9 cellular contexts compared by ENCODE assay signal in genomic region chr2:62410926-62411456, GRCh38.
A peak's percentile ranks its signal among the peaks of the same experiment; 100 is the strongest.
DNase-seq lines count a peak whose midpoint lies in the region; ATAC-seq and TF ChIP-seq lines count a peak whose summit lies in the region.
"Had no signal": no experiment of that assay in that cellular context is flagged by ENCODE, and none has a peak within 500 bp of the region (broad histone marks: within the 10 kb centered on the region; RNA-seq: fewer than 3 reads in every experiment).

No MANE protein-coding gene starts in this region.

- H3K4me1 ChIP-seq in GM23248 (ENCODE audit: insufficient read depth): peaks cover 11% of the 10 kb centered on the region
- H3K4me1 ChIP-seq in right cardiac atrium (ENCODE audit: control insufficient read depth, insufficient read depth, low read length): no peaks in the 10 kb centered on the region

- DNase-seq in GM23248 (peak; percentile 22), astrocyte of the spinal cord (ENCODE audit: low read depth, low spot score) (peak; percentile 3), right cardiac atrium (no peak), left lobe of liver (ENCODE audit: low spot score) (no peak)
- DNase-seq in activated CD4-positive, alpha-beta T cell treated with anti-CD3 and anti-CD28 coated beads for 36 hours: no peak
- no peak for DNase-seq in central memory CD4-positive, alpha-beta T cell
- DNase-seq: NCI-H446 had no signal

- H3K9me2 ChIP-seq in GM23248 (ENCODE audit: insufficient read depth): no peaks in the 10 kb centered on the region

- ATAC-seq in right cardiac atrium: peak in 1 of 2 donors; percentile 9
- no peak for ATAC-seq in activated CD4-positive, alpha-beta T cell treated with anti-CD3 and anti-CD28 coated beads for 36 hours
- no peak for ATAC-seq in HG02763 (IDR thresholded peaks at IDR 0.05; ENCODE audit: unreplicated experiment)
- no peak for ATAC-seq in left lobe of liver

- H3K79me2 ChIP-seq in GM23248 (ENCODE audit: insufficient read depth): no peaks in the 10 kb centered on the region

- POLR2A ChIA-PET in activated CD4-positive, alpha-beta T cell treated with anti-CD3 and anti-CD28 coated beads for 36 hours (lab: Charles Lee): no interaction called here

- no peak for TF ChIP-seq CTCF in astrocyte of the spinal cord (IDR thresholded peaks at IDR 0.05; ENCODE audit: low read depth, low read length)

- H3K4me3 ChIP-seq in GM23248 (no peak overlapping the region), astrocyte of the spinal cord (ENCODE audit: low read depth, low read length) (no peak overlapping the region), right cardiac atrium (ENCODE audit: low read length) (no peak overlapping the region), skin epidermis (no peak overlapping the region)

- intact Hi-C loops in right cardiac atrium (cut with DNase I): loop anchor here (2.0 to 10.0 kb wide), 6 partner anchors 216 to 494 kb away; partner anchors contain the start of gene B3GNT2 (in 1 of the 4)
- intact Hi-C loops in activated CD4-positive, alpha-beta T cell treated with anti-CD3 and anti-CD28 coated beads for 36 hours (cut with DNase I, micrococcal nuclease): loop anchor here in 1 of 2 experiments (5.0 kb wide), 2 partner anchors 104 to 214 kb away; partner anchors contain the start of gene B3GNT2

- H2AFZ ChIP-seq in GM23248: peak overlapping the region; percentile 99

- no peaks in the 10 kb centered on the region for H3K9me3 Mint-ChIP-seq in activated CD4-positive, alpha-beta T cell treated with anti-CD3 and anti-CD28 coated beads for 36 hours (ENCODE audit: low read depth)

- no peaks in the 10 kb centered on the region for H3K36me3 Mint-ChIP-seq in activated CD4-positive, alpha-beta T cell treated with anti-CD3 and anti-CD28 coated beads for 36 hours (ENCODE audit: low read depth)

- no peaks in the 10 kb centered on the region for H4K20me1 ChIP-seq in GM23248 (ENCODE audit: insufficient read depth)

- peak overlapping the region; percentile 73 for H3K9ac ChIP-seq in GM23248

- WGBS in GM23248 (ENCODE audit: low coverage in 1 of 2, low lambda C conversion rate in 2 of 2, missing lambda C conversion rate in 2 of 2), 2 experiments: 35 to 54% methylated on average over 2 of the region's 2 CpGs
- 47% methylated on average over 2 of the region's 2 CpGs for WGBS in right cardiac atrium

- no peak overlapping the region for H3K27ac Mint-ChIP-seq in activated CD4-positive, alpha-beta T cell treated with anti-CD3 and anti-CD28 coated beads for 36 hours

- CTCF ChIA-PET in activated CD4-positive, alpha-beta T cell treated with anti-CD3 and anti-CD28 coated beads for 36 hours (lab: Charles Lee): interaction anchor here (0.7 to 2.1 kb wide), 8 partner anchors 9 to 509 kb away, joined by 3 to 7 read pairs (median 4); no protein-coding TSS in a partner anchor

- no peaks in the 10 kb centered on the region; the same call in 1 of the 2 replicates for H3F3A ChIP-seq in GM23248 (ENCODE audit: insufficient read depth)

- in situ Hi-C loops in GM23248 (cut with MboI) (loop anchor here (5.0 kb wide), 2 partner anchors 419 to 494 kb away; no protein-coding TSS in a partner anchor), astrocyte of the spinal cord (cut with HindIII; ENCODE audit: low sequenced_read_pairs) (no loop called here)

- H3K27me3 Mint-ChIP-seq in activated CD4-positive, alpha-beta T cell treated with anti-CD3 and anti-CD28 coated beads for 36 hours: no peaks in the 10 kb centered on the region

- peaks cover 4% of the 10 kb centered on the region for H3K4me1 Mint-ChIP-seq in activated CD4-positive, alpha-beta T cell treated with anti-CD3 and anti-CD28 coated beads for 36 hours

- H3K9me3 ChIP-seq in GM23248 (ENCODE audit: low read depth): no peaks in the 10 kb centered on the region
- H3K9me3 ChIP-seq in right cardiac atrium (ENCODE audit: control insufficient read depth, low read length): no peaks in the 10 kb centered on the region

- H3K27ac ChIP-seq in GM23248 (peak overlapping the region; percentile 67; the same call in 1 of the 2 replicates), right cardiac atrium (ENCODE audit: low read length) (peak overlapping the region; percentile 62), skin epidermis (peak overlapping the region in 20 of 21 experiments; percentile 25 to 90 (median 76))

- H3K27me3 ChIP-seq in GM23248 (replicated peaks; ENCODE audit: insufficient read depth) (no peaks in the 10 kb centered on the region), right cardiac atrium (ENCODE audit: control insufficient read depth, insufficient read depth) (no peaks in the 10 kb centered on the region)

- no peaks in the 10 kb centered on the region for H3K36me3 ChIP-seq in GM23248 (ENCODE audit: low read depth)

- peak overlapping the region; percentile 88 for H3K4me2 ChIP-seq in GM23248 (ENCODE audit: unreplicated experiment)

- no peak overlapping the region for H3K4me3 Mint-ChIP-seq in activated CD4-positive, alpha-beta T cell treated with anti-CD3 and anti-CD28 coated beads for 36 hours

Comparison
In these comparisons a context has a peak if more than half of its experiments do, and no peak if none do; other contexts are left out.
1. DNase-seq: peak in GM23248 (single experiment) and astrocyte of the spinal cord (single experiment); none in right cardiac atrium (0 of 3), activated CD4-positive, alpha-beta T cell treated with anti-CD3 and anti-CD28 coated beads for 36 hours (single experiment), left lobe of liver (single experiment) and central memory CD4-positive, alpha-beta T cell (single experiment).
2. Peak in every context shown above with its lines, with median percentiles within 50 percentile points of each other: H3K27ac ChIP-seq.